In the genomic region with DNA sequence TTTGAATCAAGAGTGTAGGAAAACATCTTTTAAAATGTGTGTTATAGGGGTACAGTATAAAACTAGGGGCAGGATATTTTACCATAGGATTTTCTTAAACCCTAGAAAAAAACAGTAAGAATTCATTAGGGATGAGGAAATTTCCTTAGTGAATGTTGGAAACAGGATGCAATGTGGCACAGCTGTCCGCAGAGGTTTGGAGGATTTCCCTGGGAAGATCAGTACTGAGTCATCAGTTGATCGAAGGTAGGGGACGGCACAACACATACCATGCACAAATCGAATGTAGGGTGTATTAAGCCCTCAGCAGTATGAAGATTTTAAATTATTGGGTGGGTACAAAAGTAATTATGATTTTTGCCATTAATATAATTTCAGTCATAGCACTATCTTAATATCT, we compare ENCODE assay signal across 21 cellular contexts. TPM values are rescaled to one million over a fixed set of nuclear protein-coding genes. Genes with fewer than 3 reads are reported as not detected.
DNase-seq lines count a peak whose midpoint lies in the region; ATAC-seq and TF ChIP-seq lines count a peak whose summit lies in the region.
"Had no signal": no experiment of that assay in that cellular context is flagged by ENCODE, and none has a peak within 500 bp of the region (broad histone marks: within the 10 kb centered on the region; RNA-seq: fewer than 3 reads in every experiment).

No MANE protein-coding gene starts in this region.

- H2AFZ ChIP-seq in fibroblast of lung (ENCODE audit: low read length) = no peak overlapping the region

- DNase-seq in GM03348 (ENCODE audit: low spot score) (peak; percentile 42), RWPE2 (ENCODE audit: low spot score) (no peak), fibroblast of lung (ENCODE audit: low read depth in 2 of 2) (peak; percentile 61 to 66), gastrocnemius medialis (no peak), MV-4-11 (lab: John Stamatoyannopoulos, UW) (no peak), lower leg skin (ENCODE audit: low spot score in 2 of 2) (no peak)
- DNase-seq in activated CD4-positive, alpha-beta T cell treated with anti-CD3 and anti-CD28 coated beads, Interleukin-2, amount 10 ng/mL, durations not matched to agents 24 days and 14 days = no peak
- DNase-seq: activated naive CD8-positive, alpha-beta T cell treated with anti-CD3 and anti-CD28 coated beads, Interleukin-2, amount 50 U/mL, for 24 hours; effector memory CD4-positive, alpha-beta T cell; GDM1; left colon; NCI-H1105 treated with DMSO at 0.1 percent for 48 hours; NCI-H526; sigmoid colon; stimulated activated CD4-positive, alpha-beta T cell treated with anti-CD3 and anti-CD28 coated beads, Interleukin-2, amount 100 ng/mL, for 24 hours; stomach had no signal

- H3K36me3 ChIP-seq in RWPE2 (ENCODE audit: low read depth) = peaks cover 23% of the 10 kb centered on the region
- no peaks in the 10 kb centered on the region for H3K36me3 ChIP-seq in fibroblast of lung (ENCODE audit: control insufficient read depth, insufficient read depth, low read length)
- no peaks in the 10 kb centered on the region for H3K36me3 ChIP-seq in gastrocnemius medialis
- H3K36me3 ChIP-seq: gastroesophageal sphincter, HAP-1, sigmoid colon, stomach had no signal

- no peak overlapping the region for H3K4me2 ChIP-seq in fibroblast of lung (ENCODE audit: extremely low read depth, insufficient read depth, low read length)

- ATAC-seq in RWPE2 (ENCODE audit: low read depth) = peak; percentile 64; the same call in 2 of the 3 replicates
- peak in 1 of 2 donors; percentile 36 for ATAC-seq in gastrocnemius medialis
- ATAC-seq: activated naive CD8-positive, alpha-beta T cell treated with anti-CD3 and anti-CD28 coated beads, Interleukin-2, amount 50 U/mL, for 24 hours; gastroesophageal sphincter; left colon had no signal

- H3K27me3 ChIP-seq in RWPE2 (ENCODE audit: insufficient read depth, poor library complexity, severe bottlenecking) = no peaks in the 10 kb centered on the region
- no peaks in the 10 kb centered on the region for H3K27me3 ChIP-seq in fibroblast of lung (ENCODE audit: control insufficient read depth, insufficient read depth, low read length)
- H3K27me3 ChIP-seq in gastrocnemius medialis = no peaks in the 10 kb centered on the region
- H3K27me3 ChIP-seq: gastroesophageal sphincter, sigmoid colon, stomach had no signal

- no peak for TF ChIP-seq CTCF in RWPE2 (IDR thresholded peaks at IDR 0.05; ENCODE audit: poor library complexity, severe bottlenecking)
- TF ChIP-seq CTCF in fibroblast of lung (conservative IDR thresholded peaks at IDR 0.05 in 1 of 2, IDR thresholded peaks at IDR 0.05 in 1 of 2; ENCODE audit: low read depth in 1 of 2, low read length in 2 of 2) = no peak
- no peak for TF ChIP-seq CTCF in gastrocnemius medialis (IDR thresholded peaks at IDR 0.05 in 4 of 5, conservative IDR thresholded peaks at IDR 0.05 in 1 of 5)
- TF ChIP-seq CTCF in lower leg skin (IDR thresholded peaks at IDR 0.05) = no peak

- H3K27ac ChIP-seq in RWPE2 (ENCODE audit: poor library complexity, severe bottlenecking) = peak overlapping the region; percentile 90
- H3K27ac ChIP-seq in fibroblast of lung (ENCODE audit: insufficient read depth, low read length) = no peak overlapping the region
- H3K27ac ChIP-seq in gastrocnemius medialis = peak overlapping the region; percentile 3 to 27 (median 20)
- H3K27ac ChIP-seq: gastroesophageal sphincter, HL-60, sigmoid colon had no signal

- H3K4me3 ChIP-seq in RWPE2 (ENCODE audit: severe bottlenecking) (no peak overlapping the region), fibroblast of lung (replicated peaks in 1 of 4; ENCODE audit: control extremely low read depth in 1 of 4, insufficient read depth in 1 of 4, low read depth in 3 of 4, low read length in 4 of 4) (no peak overlapping the region), gastrocnemius medialis (no peak overlapping the region), lower leg skin (ENCODE audit: low read depth, poor library complexity, severe bottlenecking) (no peak overlapping the region)
- H3K4me3 ChIP-seq: gastroesophageal sphincter, HAP-1, sigmoid colon, stomach had no signal

- peaks cover 2% of the 10 kb centered on the region for H4K20me1 ChIP-seq in fibroblast of lung (ENCODE audit: control insufficient read depth, extremely low read depth, insufficient read depth, low read length)

- no peak overlapping the region for H3K9ac ChIP-seq in fibroblast of lung (ENCODE audit: insufficient read depth, low read length)

- H3K79me2 ChIP-seq in fibroblast of lung (ENCODE audit: control insufficient read depth, insufficient read depth, low read length) = peaks cover 78% of the 10 kb centered on the region

- H3K9me3 Mint-ChIP-seq in activated CD4-positive, alpha-beta T cell treated with anti-CD3 and anti-CD28 coated beads, Interleukin-2, amount 10 ng/mL, durations not matched to agents 24 days and 14 days = no peaks in the 10 kb centered on the region
- H3K9me3 Mint-ChIP-seq: activated naive CD8-positive, alpha-beta T cell treated with anti-CD3 and anti-CD28 coated beads, Interleukin-2, amount 50 U/mL, for 24 hours; central memory CD8-positive, alpha-beta T cell; T-helper 2 cell treated with Interferon-gamma antibody and Interleukin-4, amounts not matched to agents 5 μg/mL and 100 μg/mL, for 36 hours had no signal

- 31 to 37% methylated on average over 4 of the region's 4 CpGs for WGBS in lower leg skin, 2 donors

- H3K4me1 Mint-ChIP-seq in activated CD4-positive, alpha-beta T cell treated with anti-CD3 and anti-CD28 coated beads, Interleukin-2, amount 10 ng/mL, durations not matched to agents 24 days and 14 days = peaks cover 40% of the 10 kb centered on the region

- in situ Hi-C loops in gastrocnemius medialis (cut with MboI; ENCODE audit: low sequenced_read_pairs in 4 of 4) = no loop called here

- TF ChIP-seq POLR2A in gastrocnemius medialis (IDR thresholded peaks at IDR 0.05) (no peak), lower leg skin (IDR thresholded peaks at IDR 0.05) (no peak)

- no peak overlapping the region for H3K4me3 Mint-ChIP-seq in activated CD4-positive, alpha-beta T cell treated with anti-CD3 and anti-CD28 coated beads, Interleukin-2, amount 10 ng/mL, durations not matched to agents 24 days and 14 days
- H3K4me3 Mint-ChIP-seq: activated naive CD8-positive, alpha-beta T cell treated with anti-CD3 and anti-CD28 coated beads, Interleukin-2, amount 50 U/mL, for 24 hours; central memory CD8-positive, alpha-beta T cell; T-helper 2 cell treated with Interferon-gamma antibody and Interleukin-4, amounts not matched to agents 5 μg/mL and 100 μg/mL, for 36 hours had no signal

- intact Hi-C loops in gastrocnemius medialis (cut with DNase I; ENCODE audit: low total_unique reads) = no loop called here
- intact Hi-C loops in lower leg skin (cut with DNase I; ENCODE audit: low total_unique reads) = no loop called here
- intact Hi-C loops in activated CD4-positive, alpha-beta T cell treated with anti-CD3 and anti-CD28 coated beads, Interleukin-2, amount 10 ng/mL, durations not matched to agents 24 days and 14 days (cut with micrococcal nuclease) = no loop called here

- H3K27me3 Mint-ChIP-seq in activated CD4-positive, alpha-beta T cell treated with anti-CD3 and anti-CD28 coated beads, Interleukin-2, amount 10 ng/mL, durations not matched to agents 24 days and 14 days = no peaks in the 10 kb centered on the region
- H3K27me3 Mint-ChIP-seq: activated naive CD8-positive, alpha-beta T cell treated with anti-CD3 and anti-CD28 coated beads, Interleukin-2, amount 50 U/mL, for 24 hours; central memory CD8-positive, alpha-beta T cell had no signal

- H3K4me1 ChIP-seq in RWPE2 (ENCODE audit: insufficient read depth, poor library complexity, severe bottlenecking) = peaks cover 55% of the 10 kb centered on the region
- peaks cover 3% of the 10 kb centered on the region for H3K4me1 ChIP-seq in fibroblast of lung (ENCODE audit: control insufficient read depth, extremely low read depth, insufficient read depth, low read length)
- peaks cover 41 to 56% of the 10 kb centered on the region in 2 donors for H3K4me1 ChIP-seq in gastrocnemius medialis

- H3K27ac Mint-ChIP-seq in activated CD4-positive, alpha-beta T cell treated with anti-CD3 and anti-CD28 coated beads, Interleukin-2, amount 10 ng/mL, durations not matched to agents 24 days and 14 days = no peak overlapping the region
- H3K27ac Mint-ChIP-seq: activated naive CD8-positive, alpha-beta T cell treated with anti-CD3 and anti-CD28 coated beads, Interleukin-2, amount 50 U/mL, for 24 hours; T-helper 2 cell treated with Interferon-gamma antibody and Interleukin-4, amounts not matched to agents 5 μg/mL and 100 μg/mL, for 36 hours had no signal

- peaks cover 13% of the 10 kb centered on the region for H3K36me3 Mint-ChIP-seq in activated CD4-positive, alpha-beta T cell treated with anti-CD3 and anti-CD28 coated beads, Interleukin-2, amount 10 ng/mL, durations not matched to agents 24 days and 14 days (ENCODE audit: low read depth)

- H3K9me3 ChIP-seq in RWPE2 (ENCODE audit: severe bottlenecking) (no peaks in the 10 kb centered on the region), fibroblast of lung (ENCODE audit: control insufficient read depth, insufficient read depth, low read depth, low read length) (no peaks in the 10 kb centered on the region), gastrocnemius medialis (no peaks in the 10 kb centered on the region)
- H3K9me3 ChIP-seq: gastroesophageal sphincter, HAP-1, sigmoid colon, stomach had no signal

RNA-seq across cellular contexts. Expression of gene FNDC3B, which starts 49.9 kb away (rescaled TPM):
- total RNA-seq in fibroblast of lung (47.5 and 76.8 TPM in 2 replicates), gastrocnemius medialis (100 to 1,000 TPM in 1 of 4 donors, 10 to 100 TPM in 3; 42.5 to 110 (median 74.2) TPM), lower leg skin (10 to 100 TPM; 22.9 to 39.3 (median 23.2) TPM)
- polyA plus RNA-seq in fibroblast of lung = 19.5 and 26.1 TPM in 2 replicates
- 41.6 and 71.2 TPM in 2 replicates for polyA plus RNA-seq in fibroblast of lung (2012)
- polyA minus RNA-seq in fibroblast of lung (ENCODE audit: low replicate concordance) = 279 and 321 TPM in 2 replicates
- 19.6 and 19.9 TPM in 2 replicates for total RNA-seq in activated CD4-positive, alpha-beta T cell treated with anti-CD3 and anti-CD28 coated beads, Interleukin-2, amount 10 ng/mL, durations not matched to agents 24 days and 14 days

Comparison
In these comparisons a context has a peak if more than half of its experiments do, and no peak if none do; other contexts are left out.
1. DNase-seq: peak in GM03348 (single experiment) and fibroblast of lung (2 of 2); none in RWPE2 (single experiment), gastrocnemius medialis (0 of 2), MV-4-11 (single experiment), lower leg skin (0 of 2) and activated CD4-positive, alpha-beta T cell treated with anti-CD3 and anti-CD28 coated beads, Interleukin-2, amount 10 ng/mL, durations not matched to agents 24 days and 14 days (single experiment).